Comparison of ENCODE assay signal across 1 cellular context in the genomic region with DNA sequence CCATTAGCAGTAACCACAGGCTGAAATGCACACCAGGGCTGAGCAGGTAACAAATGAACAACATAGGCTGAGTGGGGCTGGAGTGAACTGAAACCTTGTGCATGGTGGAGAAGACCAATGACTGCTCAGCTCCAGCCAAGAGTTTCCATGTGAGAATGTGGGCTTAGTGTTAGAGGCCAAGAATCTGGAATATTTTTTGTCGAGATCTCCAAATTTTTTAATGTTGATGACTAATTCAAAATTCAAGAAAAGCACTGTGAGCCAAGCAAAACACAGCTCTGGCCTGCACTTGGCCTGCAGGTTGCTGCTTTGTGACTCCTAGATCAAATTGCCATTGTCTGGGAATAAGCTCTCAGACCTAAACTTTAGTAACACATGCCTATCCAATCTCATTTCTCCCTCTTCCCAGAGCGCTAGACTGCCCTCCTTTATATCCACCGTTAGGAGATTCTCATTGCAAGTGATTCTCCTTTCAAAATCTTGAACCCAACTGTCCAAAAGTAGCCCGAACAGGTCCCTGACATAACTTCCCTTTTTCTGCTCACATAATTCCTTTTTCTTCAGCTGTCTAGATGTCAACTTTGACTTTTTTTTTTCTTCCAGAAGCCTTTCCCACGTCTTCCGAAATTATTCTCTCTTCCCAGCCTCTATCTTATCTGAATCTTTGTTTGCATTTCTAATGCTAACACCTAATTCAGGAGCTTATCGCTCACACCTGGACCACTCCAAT.
TF ChIP-seq lines count a peak whose summit lies in the region.

No MANE protein-coding gene starts in this region.

TF ChIP-seq in HEK293, 187 proteins besides CTCF, POLR2A, EP300 and RAD21 (continued from another document):
- TF ChIP-seq ZBTB10 (tag by site-specific recombination; IDR thresholded peaks at IDR 0.05) (no peak), SP3 (tag by site-specific recombination; IDR thresholded peaks at IDR 0.05) (no peak), ZNF600 (tag by site-specific recombination; IDR thresholded peaks at IDR 0.05) (no peak)
